22 cellular contexts compared by ENCODE assay signal in genomic region chr12:103561174-103561573, GRCh38. TPM values are rescaled to one million over a fixed set of nuclear protein-coding genes. Genes with fewer than 3 reads are reported as not detected.
DNase-seq lines count a peak whose midpoint lies in the region; ATAC-seq and TF ChIP-seq lines count a peak whose summit lies in the region.
"Had no signal": no experiment of that assay in that cellular context is flagged by ENCODE, and none has a peak within 500 bp of the region (broad histone marks: within the 10 kb centered on the region; RNA-seq: fewer than 3 reads in every experiment).

No MANE protein-coding gene starts in this region.

- H3F3A ChIP-seq in PC-3 (ENCODE audit: low read length, unreplicated experiment): peaks cover 9% of the 10 kb centered on the region

- intact Hi-C loops in PC-3 (cut with micrococcal nuclease) (no loop called here), left lung (cut with DNase I) (no loop called here)

- DNase-seq in AG10803 (ENCODE audit: low read depth): peak; percentile 68
- peak; percentile 62 for DNase-seq in PC-3
- peak; percentile 31 for DNase-seq in choroid plexus epithelial cell (ENCODE audit: low read depth)
- DNase-seq in mesenchymal stem cell: peak; percentile 26
- DNase-seq in NCI-H146 (lab: John Stamatoyannopoulos, UW): no peak
- DNase-seq in NCI-H510A treated with DMSO at 0.1 percent for 48 hours (lab: John Stamatoyannopoulos, UW): no peak
- no peak for DNase-seq in left lung
- DNase-seq: activated CD8-positive, alpha-beta memory T cell treated with anti-CD3 and anti-CD28 coated beads, Interleukin-2, amount 50 U/mL, for 4 hours; activated naive CD4-positive, alpha-beta T cell; aorta; COR-L47; GF-D8; heart right ventricle; MV-4-11; NCI-H2029; NCI-H524; retina; uterus had no signal

- POLR2A ChIA-PET in PC-3 (lab: Charles Lee; ENCODE audit: unreplicated experiment): no interaction called here

- H2BK12ac ChIP-seq in mesenchymal stem cell (ENCODE audit: low read length in 2 of 2): no peak overlapping the region

- no peak overlapping the region for H3K4ac ChIP-seq in mesenchymal stem cell (ENCODE audit: low read depth in 1 of 2, low read length in 2 of 2)

- no peaks in the 10 kb centered on the region for H4K20me1 ChIP-seq in PC-3 (ENCODE audit: low read length)

- H3K18ac ChIP-seq in mesenchymal stem cell (ENCODE audit: low read depth in 1 of 2, low read length in 2 of 2): peak overlapping the region in 1 of 2 experiments; percentile 30

- H2BK15ac ChIP-seq in mesenchymal stem cell (ENCODE audit: low read depth, poor library complexity, severe bottlenecking): no peak overlapping the region

- BruUV-seq in PC-3 (replicated peaks; lab: Mats Ljungman, UMichigan): no TSS peak

- H3K4me2 ChIP-seq in PC-3 (ENCODE audit: low read length) (peak overlapping the region; percentile 63), mesenchymal stem cell (ENCODE audit: low read length, poor library complexity, severe bottlenecking) (no peak overlapping the region)

- peaks cover 7% of the 10 kb centered on the region for H3K9me3 ChIP-seq in PC-3 (ENCODE audit: low read length)
- H3K9me3 ChIP-seq in mesenchymal stem cell (ENCODE audit: control insufficient read depth, low read length): peaks cover 20% of the 10 kb centered on the region
- peaks cover 0 to 10% of the 10 kb centered on the region in 2 donors for H3K9me3 ChIP-seq in left lung
- H3K9me3 ChIP-seq: SJCRH30 had no signal

- H3K79me2 ChIP-seq in PC-3 (ENCODE audit: low read length): no peaks in the 10 kb centered on the region

- no peak overlapping the region for H2BK120ac ChIP-seq in mesenchymal stem cell (ENCODE audit: low read depth, low read length)

- H4K8ac ChIP-seq in mesenchymal stem cell (ENCODE audit: low read length): no peak overlapping the region

- H3K36me3 ChIP-seq in PC-3 (ENCODE audit: low read depth, low read length) (no peaks in the 10 kb centered on the region; the same call in 1 of the 2 replicates), mesenchymal stem cell (ENCODE audit: control insufficient read depth in 1 of 2, insufficient read depth in 2 of 2, low read depth in 1 of 2, low read length in 2 of 2) (no peaks in the 10 kb centered on the region), left lung (no peaks in the 10 kb centered on the region)
- H3K36me3 ChIP-seq: heart right ventricle, SJCRH30, uterus had no signal

- no peak overlapping the region for H3K23ac ChIP-seq in mesenchymal stem cell (ENCODE audit: low read length in 2 of 2)

- no peak overlapping the region for H4K91ac ChIP-seq in mesenchymal stem cell (ENCODE audit: low read length)

- no peak overlapping the region for H3K14ac ChIP-seq in mesenchymal stem cell (ENCODE audit: low read length in 2 of 2)

- 63% methylated on average over 5 of the region's 5 CpGs for WGBS in mesenchymal stem cell

- H2AFZ ChIP-seq in PC-3 (ENCODE audit: low read length) (no peak overlapping the region), mesenchymal stem cell (ENCODE audit: low read depth, low read length) (no peak overlapping the region)

- H3K79me1 ChIP-seq in mesenchymal stem cell (replicated peaks; ENCODE audit: low read length, poor library complexity, severe bottlenecking): no peaks in the 10 kb centered on the region

- H3K4me1 ChIP-seq in PC-3 (ENCODE audit: insufficient read depth, low read length) (peaks cover 38% of the 10 kb centered on the region), mesenchymal stem cell (ENCODE audit: control insufficient read depth, insufficient read depth, low read depth, low read length) (peaks cover 3% of the 10 kb centered on the region), left lung (no peaks in the 10 kb centered on the region)
- H3K4me1 ChIP-seq: SJCRH30, uterus had no signal

- H3K9me2 ChIP-seq in PC-3 (replicated peaks; ENCODE audit: low read length): no peaks in the 10 kb centered on the region

- H2BK5ac ChIP-seq in mesenchymal stem cell (ENCODE audit: low read depth, low read length, poor library complexity, severe bottlenecking): no peak overlapping the region

- H3K9ac ChIP-seq in PC-3 (ENCODE audit: low read length) (peak overlapping the region; percentile 74), mesenchymal stem cell (ENCODE audit: low read length) (peak overlapping the region; percentile 5)

- H3K27ac ChIP-seq in PC-3 (ENCODE audit: low read length): peak overlapping the region; percentile 96
- peak overlapping the region; percentile 48 for H3K27ac ChIP-seq in mesenchymal stem cell (ENCODE audit: low read length, poor library complexity, severe bottlenecking)
- H3K27ac ChIP-seq in left lung: no peak overlapping the region
- H3K27ac ChIP-seq: heart right ventricle, SJCRH30, uterus had no signal

- CTCF ChIA-PET in PC-3 (lab: Charles Lee): interaction anchor here (0.6 to 1.1 kb wide), 2 partner anchors 72 to 76 kb away, joined by 3 to 5 read pairs; no protein-coding TSS in a partner anchor

- H3K27me3 ChIP-seq in PC-3 (ENCODE audit: low read length): no peaks in the 10 kb centered on the region
- H3K27me3 ChIP-seq in mesenchymal stem cell (ENCODE audit: control insufficient read depth in 1 of 2, insufficient read depth in 1 of 2, low read length in 2 of 2): no peaks in the 10 kb centered on the region
- H3K27me3 ChIP-seq in left lung: no peaks in the 10 kb centered on the region
- H3K27me3 ChIP-seq: heart right ventricle, SJCRH30, uterus had no signal

- no peak for TF ChIP-seq CTCF in AG10803 (conservative IDR thresholded peaks at IDR 0.05; ENCODE audit: low read length)
- TF ChIP-seq CTCF in PC-3 (conservative IDR thresholded peaks at IDR 0.05; ENCODE audit: low read depth, low read length): no peak
- TF ChIP-seq CTCF in choroid plexus epithelial cell (conservative IDR thresholded peaks at IDR 0.05; ENCODE audit: low read depth, low read length): no peak
- no peak for TF ChIP-seq CTCF in left lung (IDR thresholded peaks at IDR 0.05)

- H3K4me3 ChIP-seq in AG10803 (ENCODE audit: low read length) (no peak overlapping the region), PC-3 (ENCODE audit: low read length) (no peak overlapping the region; the same call in 1 of the 2 replicates), choroid plexus epithelial cell (ENCODE audit: low read depth, low read length) (no peak overlapping the region), mesenchymal stem cell (ENCODE audit: insufficient read depth in 1 of 2, low read depth in 1 of 2, low read length in 2 of 2) (no peak overlapping the region), left lung (no peak overlapping the region)
- H3K4me3 ChIP-seq: heart right ventricle, SJCRH30, uterus had no signal

- H2AK5ac ChIP-seq in mesenchymal stem cell (ENCODE audit: low read length, severe bottlenecking): peak overlapping the region; percentile 62

- ATAC-seq in PC-3 (peak; percentile 4), HG03135 (IDR thresholded peaks at IDR 0.05; ENCODE audit: unreplicated experiment) (no peak), left lung (no peak)

RNA-seq across cellular contexts. Expression of gene STAB2, which starts 25.9 kb away (rescaled TPM):
- total RNA-seq in PC-3 (2014; rRNA removed) (not detected in 2 replicates), left lung (1 to 10 TPM; 1.3 to 2.7 TPM)
- not detected for polyA plus RNA-seq in mesenchymal stem cell (2013, experiment 1 of 2)
- polyA plus RNA-seq in mesenchymal stem cell (2013, experiment 2 of 2): not detected
- total RNA-seq: epithelial cell of proximal tubule, kidney epithelial cell had no signal
- polyA plus RNA-seq: aorta had no signal

Comparison
In these comparisons a context has a peak if more than half of its experiments do, and no peak if none do; other contexts are left out.
1. DNase-seq: peak in AG10803 (single experiment), PC-3 (single experiment), choroid plexus epithelial cell (single experiment) and mesenchymal stem cell (single experiment); none in NCI-H146 (single experiment), NCI-H510A treated with DMSO at 0.1 percent for 48 hours (single experiment) and left lung (0 of 2).
2. H3K27ac ChIP-seq: peak in PC-3 (single experiment) and mesenchymal stem cell (single experiment); none in left lung (0 of 2).